Comparison of ENCODE assay signal across 1 cellular context in genomic region chr20:44678990-44679611, GRCh38.
TF ChIP-seq lines count a peak whose summit lies in the region.

No MANE protein-coding gene starts in this region.

TF ChIP-seq in K562, 482 proteins besides CTCF, POLR2A, EP300 and RAD21 (continued from another document):
- TF ChIP-seq, protein P1, sequence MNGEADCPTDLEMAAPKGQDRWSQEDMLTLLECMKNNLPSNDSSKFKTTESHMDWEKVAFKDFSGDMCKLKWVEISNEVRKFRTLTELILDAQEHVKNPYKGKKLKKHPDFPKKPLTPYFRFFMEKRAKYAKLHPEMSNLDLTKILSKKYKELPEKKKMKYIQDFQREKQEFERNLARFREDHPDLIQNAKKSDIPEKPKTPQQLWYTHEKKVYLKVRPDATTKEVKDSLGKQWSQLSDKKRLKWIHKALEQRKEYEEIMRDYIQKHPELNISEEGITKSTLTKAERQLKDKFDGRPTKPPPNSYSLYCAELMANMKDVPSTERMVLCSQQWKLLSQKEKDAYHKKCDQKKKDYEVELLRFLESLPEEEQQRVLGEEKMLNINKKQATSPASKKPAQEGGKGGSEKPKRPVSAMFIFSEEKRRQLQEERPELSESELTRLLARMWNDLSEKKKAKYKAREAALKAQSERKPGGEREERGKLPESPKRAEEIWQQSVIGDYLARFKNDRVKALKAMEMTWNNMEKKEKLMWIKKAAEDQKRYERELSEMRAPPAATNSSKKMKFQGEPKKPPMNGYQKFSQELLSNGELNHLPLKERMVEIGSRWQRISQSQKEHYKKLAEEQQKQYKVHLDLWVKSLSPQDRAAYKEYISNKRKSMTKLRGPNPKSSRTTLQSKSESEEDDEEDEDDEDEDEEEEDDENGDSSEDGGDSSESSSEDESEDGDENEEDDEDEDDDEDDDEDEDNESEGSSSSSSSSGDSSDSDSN (IDR thresholded peaks at IDR 0.05; ENCODE audit: borderline replicate concordance in 1 of 2, low read depth in 2 of 2, low read length in 2 of 2) = peak in 1 of 2 experiments; percentile 51; a peak in 1 of 4 replicates
- peak; percentile 50; the same call in 1 of the 2 replicates for TF ChIP-seq ARID1B (IDR thresholded peaks at IDR 0.05)
- TF ChIP-seq ZNF212 (CRISPR knock-in tag; IDR thresholded peaks at IDR 0.05) = no peak
- TF ChIP-seq EGR1 (conservative IDR thresholded peaks at IDR 0.05) = no peak
- TF ChIP-seq CHCHD3 (CRISPR knock-in tag; IDR thresholded peaks at IDR 0.05) = no peak
- TF ChIP-seq ETV5 (CRISPR knock-in tag; IDR thresholded peaks at IDR 0.05; ENCODE audit: low read depth) = no peak
- TF ChIP-seq GATAD2B (IDR thresholded peaks at IDR 0.05; ENCODE audit: borderline replicate concordance) = no peak
- no peak for TF ChIP-seq ID3 (CRISPR knock-in tag; IDR thresholded peaks at IDR 0.05)
- 0 out of 2 replicates have a peak, but pooled peaks have one; percentile 19 for TF ChIP-seq ID3 (tag; IDR thresholded peaks at IDR 0.05)
- TF ChIP-seq, protein P2, sequence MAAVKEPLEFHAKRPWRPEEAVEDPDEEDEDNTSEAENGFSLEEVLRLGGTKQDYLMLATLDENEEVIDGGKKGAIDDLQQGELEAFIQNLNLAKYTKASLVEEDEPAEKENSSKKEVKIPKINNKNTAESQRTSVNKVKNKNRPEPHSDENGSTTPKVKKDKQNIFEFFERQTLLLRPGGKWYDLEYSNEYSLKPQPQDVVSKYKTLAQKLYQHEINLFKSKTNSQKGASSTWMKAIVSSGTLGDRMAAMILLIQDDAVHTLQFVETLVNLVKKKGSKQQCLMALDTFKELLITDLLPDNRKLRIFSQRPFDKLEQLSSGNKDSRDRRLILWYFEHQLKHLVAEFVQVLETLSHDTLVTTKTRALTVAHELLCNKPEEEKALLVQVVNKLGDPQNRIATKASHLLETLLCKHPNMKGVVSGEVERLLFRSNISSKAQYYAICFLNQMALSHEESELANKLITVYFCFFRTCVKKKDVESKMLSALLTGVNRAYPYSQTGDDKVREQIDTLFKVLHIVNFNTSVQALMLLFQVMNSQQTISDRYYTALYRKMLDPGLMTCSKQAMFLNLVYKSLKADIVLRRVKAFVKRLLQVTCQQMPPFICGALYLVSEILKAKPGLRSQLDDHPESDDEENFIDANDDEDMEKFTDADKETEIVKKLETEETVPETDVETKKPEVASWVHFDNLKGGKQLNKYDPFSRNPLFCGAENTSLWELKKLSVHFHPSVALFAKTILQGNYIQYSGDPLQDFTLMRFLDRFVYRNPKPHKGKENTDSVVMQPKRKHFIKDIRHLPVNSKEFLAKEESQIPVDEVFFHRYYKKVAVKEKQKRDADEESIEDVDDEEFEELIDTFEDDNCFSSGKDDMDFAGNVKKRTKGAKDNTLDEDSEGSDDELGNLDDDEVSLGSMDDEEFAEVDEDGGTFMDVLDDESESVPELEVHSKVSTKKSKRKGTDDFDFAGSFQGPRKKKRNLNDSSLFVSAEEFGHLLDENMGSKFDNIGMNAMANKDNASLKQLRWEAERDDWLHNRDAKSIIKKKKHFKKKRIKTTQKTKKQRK (IDR thresholded peaks at IDR 0.05; ENCODE audit: borderline replicate concordance, low read depth, low read length) = no peak
- peak in 1 of 2 experiments; percentile 64; a peak in 2 of 4 replicates for TF ChIP-seq RCOR1 (IDR thresholded peaks at IDR 0.05; ENCODE audit: borderline replicate concordance in 1 of 2, low read depth in 2 of 2, low read length in 2 of 2)
- no peak for TF ChIP-seq NR2C1 (IDR thresholded peaks at IDR 0.05)
- TF ChIP-seq NR2C1 (tag; IDR thresholded peaks at IDR 0.05) = no peak
- TF ChIP-seq CTBP1 (IDR thresholded peaks at IDR 0.05; ENCODE audit: borderline replicate concordance) = peak; percentile 42; the same call in 1 of the 2 replicates
- no peak for TF ChIP-seq MIER1 (IDR thresholded peaks at IDR 0.05; ENCODE audit: low read depth)
- TF ChIP-seq HIVEP1 (CRISPR knock-in tag; IDR thresholded peaks at IDR 0.05) = no peak
- no peak for TF ChIP-seq ZNF764 (CRISPR knock-in tag; IDR thresholded peaks at IDR 0.05; ENCODE audit: low read depth)
- TF ChIP-seq ESRRA (IDR thresholded peaks at IDR 0.05; ENCODE audit: borderline replicate concordance, low read depth) = no peak
